Comparison of ENCODE assay signal across 8 cellular contexts in genomic region chr17:7573324-7574080, GRCh38. TPM values are rescaled to one million over a fixed set of nuclear protein-coding genes. Genes with fewer than 3 reads are reported as not detected.
A peak's percentile ranks its signal among the peaks of the same experiment; 100 is the strongest.
DNase-seq lines count a peak whose midpoint lies in the region; ATAC-seq, FAIRE-seq and TF ChIP-seq lines count a peak whose summit lies in the region.

No MANE protein-coding gene starts in this region.

- TF ChIP-seq CTCF in HepG2 (CRISPR knock-in tag; IDR thresholded peaks at IDR 0.05): peak; percentile 21; the same call in 1 of the 2 replicates

- H3K4me3 Mint-ChIP-seq in CD8-positive, alpha-beta memory T cell: peak overlapping the region; percentile 93 to 98 (median 96)
- peak overlapping the region; percentile 85 for H3K4me3 Mint-ChIP-seq in dendritic cell treated with granulocyte-macrophage colony-stimulating factor and Interleukin-4, amounts not matched to agents 40 ng/mL and 50 ng/mL, for 4 days

- peak overlapping the region; percentile 98 for H3K4me3 ChIP-seq in CD8-positive, alpha-beta memory T cell (ENCODE audit: low read length)
- peak overlapping the region; percentile 89 to 96 (median 94) for H3K4me3 ChIP-seq in HepG2 (replicated peaks in 1 of 3; ENCODE audit: insufficient read depth in 1 of 3, low read depth in 2 of 3, low read length in 3 of 3)

- peak; percentile 66 to 71 for TF ChIP-seq POLR2A in HepG2 (IDR thresholded peaks at IDR 0.05; ENCODE audit: insufficient read depth in 1 of 2, low read depth in 2 of 2, low read length in 2 of 2)

- intact Hi-C loops in dendritic cell treated with granulocyte-macrophage colony-stimulating factor and Interleukin-4, amounts not matched to agents 40 ng/mL and 50 ng/mL, for 4 days (cut with micrococcal nuclease): loop anchor here (5.0 kb wide), 1 partner anchor 114 kb away; the partner anchor contains the start of genes TP53 and WRAP53
- intact Hi-C loops in HepG2 (cut with micrococcal nuclease; ENCODE audit: unreplicated experiment): loop anchor here (5.0 kb wide), 1 partner anchor 114 kb away; the partner anchor contains the start of genes TP53 and WRAP53

- H3K4me1 Mint-ChIP-seq in CD8-positive, alpha-beta memory T cell: peaks cover 47 to 62% (median 55%) of the 10 kb centered on the region in 3 donors
- H3K4me1 Mint-ChIP-seq in dendritic cell treated with granulocyte-macrophage colony-stimulating factor and Interleukin-4, amounts not matched to agents 40 ng/mL and 50 ng/mL, for 4 days (ENCODE audit: low read depth): peaks cover 85% of the 10 kb centered on the region

- BruUV-seq in HepG2 (replicated peaks; lab: Mats Ljungman, UMichigan): no TSS peak

- no peak overlapping the region for H2AFZ ChIP-seq in HepG2 (ENCODE audit: low read length)

- peak; percentile 41 to 84; a peak in 3 of 4 replicates for TF ChIP-seq EP300 in HepG2 (IDR thresholded peaks at IDR 0.05; ENCODE audit: low read depth in 2 of 2, low read length in 2 of 2)
- TF ChIP-seq EP300 in HepG2 (CRISPR knock-in tag; IDR thresholded peaks at IDR 0.05; ENCODE audit: borderline replicate concordance): peak; percentile 44; the same call in 1 of the 2 replicates

- peak overlapping the region; percentile 99 for H3K9ac ChIP-seq in HepG2 (ENCODE audit: insufficient read depth, low read depth, low read length)

- peaks cover 44% of the 10 kb centered on the region for H3K79me2 ChIP-seq in HepG2 (ENCODE audit: insufficient read depth, low read length)

- in situ Hi-C loops in HepG2 (cut with HindIII; ENCODE audit: extremely low pct_ligation_motif_present, low pct_unique_long_range_greater_than_20kb): loop anchor here (10.0 kb wide), 1 partner anchor 271 kb away; no protein-coding TSS in a partner anchor

- FAIRE-seq in HepG2 (lab: Jason Lieb, UNC): peak; percentile 21

- peak; percentile 88 to 95 (median 90) for DNase-seq in CD8-positive, alpha-beta memory T cell
- peak; percentile 80 for DNase-seq in HCEC 1CT
- peak; percentile 60 for DNase-seq in NCI-H510A treated with DMSO at 0.1 percent for 48 hours (lab: John Stamatoyannopoulos, UW)
- DNase-seq in activated CD4-positive, alpha-beta T cell treated with anti-CD3 and anti-CD28 coated beads, Interleukin-2, amount 50 U/mL, for 1 hour: peak; percentile 90
- peak; percentile 86 for DNase-seq in HepG2 (ENCODE audit: low spot score)
- peak; percentile 90 for DNase-seq in stimulated activated CD4-positive, alpha-beta T cell treated with anti-CD3 and anti-CD28 coated beads, Interleukin-2, amount 100 ng/mL, for 24 hours

- H3K9me3 ChIP-seq in CD8-positive, alpha-beta memory T cell (ENCODE audit: low read length): no peaks in the 10 kb centered on the region
- no peaks in the 10 kb centered on the region for H3K9me3 ChIP-seq in HepG2 (ENCODE audit: low read length)

- H3K27ac ChIP-seq in CD8-positive, alpha-beta memory T cell (ENCODE audit: low read depth, low read length): peak overlapping the region; percentile 99
- H3K27ac ChIP-seq in HepG2 (ENCODE audit: extremely low read length, insufficient read depth, low read length): peak overlapping the region; percentile 93

- TF ChIP-seq RAD21 in HepG2 (CRISPR knock-in tag; IDR thresholded peaks at IDR 0.05): 0 out of 2 replicates have a peak, but pooled peaks have one; percentile 38

- H3K4me2 ChIP-seq in HepG2 (ENCODE audit: low read depth, low read length): peak overlapping the region; percentile 84

- CTCF ChIA-PET in CD8-positive, alpha-beta memory T cell (lab: Charles Lee): interaction anchor here (1.0 to 2.9 kb wide), 9 partner anchors 10 to 137 kb away, joined by 3 to 11 read pairs (median 5); partner anchors contain the start of genes FXR2, MPDU1, SENP3 and TMEM102
- CTCF ChIA-PET in HepG2 (lab: Yijun Ruan, JAX; ENCODE audit: low intra/inter-chr PET ratio, low total read pairs): no interaction called here

- H3K27me3 Mint-ChIP-seq in CD8-positive, alpha-beta memory T cell: peaks cover 0 to 7% of the 10 kb centered on the region in 2 donors
- no peaks in the 10 kb centered on the region for H3K27me3 Mint-ChIP-seq in dendritic cell treated with granulocyte-macrophage colony-stimulating factor and Interleukin-4, amounts not matched to agents 40 ng/mL and 50 ng/mL, for 4 days

- peaks cover 51% of the 10 kb centered on the region for H4K20me1 ChIP-seq in HepG2 (ENCODE audit: insufficient read depth, low read length)

- H3K27me3 ChIP-seq in CD8-positive, alpha-beta memory T cell (ENCODE audit: insufficient read depth, low read length, poor library complexity, severe bottlenecking): no peaks in the 10 kb centered on the region
- no peaks in the 10 kb centered on the region; a peak in 1 of 5 replicates for H3K27me3 ChIP-seq in HepG2 (ENCODE audit: control insufficient read depth in 1 of 2, insufficient read depth in 2 of 2, low read length in 2 of 2)

- 4% methylated on average over 5 of the region's 71 CpGs for WGBS in HepG2 (ENCODE audit: low lambda C conversion rate)

- POLR2A ChIA-PET in CD8-positive, alpha-beta memory T cell (lab: Charles Lee): interaction anchor here (0.6 to 4.1 kb wide), 14 partner anchors 11 to 264 kb away, joined by 3 to 52 read pairs (median 5); partner anchors contain the start of genes ACAP1, FXR2, MPDU1 and NEURL4
- POLR2A ChIA-PET in HepG2 (lab: Yijun Ruan, JAX): interaction anchor here (0.7 to 3.3 kb wide), 14 partner anchors 11 to 263 kb away, joined by 3 to 51 read pairs (median 7); partner anchors contain the start of genes ATP1B2, FXR2, MPDU1 and POLR2A

- ATAC-seq in HepG2 (peak; percentile 48), GM21619 (IDR thresholded peaks at IDR 0.05; ENCODE audit: unreplicated experiment) (no peak)

- peaks cover 60% of the 10 kb centered on the region for H3K36me3 ChIP-seq in CD8-positive, alpha-beta memory T cell (ENCODE audit: insufficient read depth, low read length)
- peaks cover 14 to 73% of the 10 kb centered on the region in 2 experiments for H3K36me3 ChIP-seq in HepG2 (replicated peaks in 1 of 2; ENCODE audit: control insufficient read depth in 1 of 2, insufficient read depth in 2 of 2, low read length in 2 of 2)

- peaks cover 21 to 91% (median 26%) of the 10 kb centered on the region in 3 donors for H3K36me3 Mint-ChIP-seq in CD8-positive, alpha-beta memory T cell
- peaks cover 100% of the 10 kb centered on the region for H3K36me3 Mint-ChIP-seq in dendritic cell treated with granulocyte-macrophage colony-stimulating factor and Interleukin-4, amounts not matched to agents 40 ng/mL and 50 ng/mL, for 4 days (ENCODE audit: low read depth)

- peak overlapping the region; percentile 96 to 100 (median 98) for H3K27ac Mint-ChIP-seq in CD8-positive, alpha-beta memory T cell
- H3K27ac Mint-ChIP-seq in dendritic cell treated with granulocyte-macrophage colony-stimulating factor and Interleukin-4, amounts not matched to agents 40 ng/mL and 50 ng/mL, for 4 days: peak overlapping the region; percentile 95

- peaks cover 0 to 4% (median 2%) of the 10 kb centered on the region in 5 donors for H3K9me3 Mint-ChIP-seq in CD8-positive, alpha-beta memory T cell
- no peaks in the 10 kb centered on the region for H3K9me3 Mint-ChIP-seq in dendritic cell treated with granulocyte-macrophage colony-stimulating factor and Interleukin-4, amounts not matched to agents 40 ng/mL and 50 ng/mL, for 4 days

- peaks cover 33% of the 10 kb centered on the region for H3K4me1 ChIP-seq in CD8-positive, alpha-beta memory T cell (ENCODE audit: insufficient read depth, low read length)
- peaks cover 58% of the 10 kb centered on the region for H3K4me1 ChIP-seq in HepG2 (ENCODE audit: insufficient read depth, low read length)

RNA-seq across cellular contexts. Expression of gene CD68, which starts 5.9 kb away (rescaled TPM):
- 10 to 100 TPM; 11.1 to 12.7 TPM for total RNA-seq in CD8-positive, alpha-beta memory T cell
- 1.2 TPM for polyA plus RNA-seq in CD8-positive, alpha-beta memory T cell
- total RNA-seq in HepG2 (2016; rRNA removed; fragmentation: Illumina TruSeq; extraction: Trizol): 4.1 and 10.3 TPM in 2 replicates
- 6.3 and 6.7 TPM in 2 replicates for total RNA-seq in HepG2 (2016; cell fraction: cytosol; rRNA removed; fragmentation: Illumina TruSeq; extraction: Trizol; ENCODE audit: low read depth)
- 3.2 and 7.8 TPM in 2 replicates for total RNA-seq in HepG2 (2016; cell fraction: insoluble cytoplasmic fraction; rRNA removed; fragmentation: Illumina TruSeq; extraction: Trizol)
- 7.2 and 7.7 TPM in 2 replicates for total RNA-seq in HepG2 (2016; cell fraction: membrane; rRNA removed; fragmentation: Illumina TruSeq; extraction: Trizol)
- 3.2 and 9.0 TPM in 2 replicates for total RNA-seq in HepG2 (2016; cell fraction: nucleus; rRNA removed; fragmentation: Illumina TruSeq; extraction: Trizol)
- polyA plus RNA-seq in HepG2 (2011; rRNA removed): 104 and 124 TPM in 2 replicates
- 69.4 and 81.9 TPM in 2 replicates for polyA plus RNA-seq in HepG2 (2011; cell fraction: cytosol; rRNA removed)
- polyA plus RNA-seq in HepG2 (2011; cell fraction: nucleus; rRNA removed): 15.4 and 16.3 TPM in 2 replicates
- polyA plus RNA-seq in HepG2 (2012): 26.8 and 35.7 TPM in 2 replicates
- polyA plus RNA-seq in HepG2 (2016; cell fraction: cytosol; fragmentation: Illumina TruSeq; extraction: Trizol; ENCODE audit: low read depth): 16.5 and 18.7 TPM in 2 replicates
- 17.2 and 20.1 TPM in 2 replicates for polyA plus RNA-seq in HepG2 (2016; cell fraction: insoluble cytoplasmic fraction; fragmentation: Illumina TruSeq; extraction: Trizol; ENCODE audit: low read depth)
- 24.5 and 25.8 TPM in 2 replicates for polyA plus RNA-seq in HepG2 (2016; cell fraction: membrane; fragmentation: Illumina TruSeq; extraction: Trizol; ENCODE audit: low read depth)
- polyA plus RNA-seq in HepG2 (2016; cell fraction: nucleus; fragmentation: Illumina TruSeq; extraction: Trizol; ENCODE audit: insufficient read depth, low read depth): 16.1 and 21.1 TPM in 2 replicates
- polyA minus RNA-seq in HepG2 (2011; rRNA and poly(A)+ RNA removed; ENCODE audit: low replicate concordance): 12.6 and 26.1 TPM in 2 replicates
- 7.6 and 9.9 TPM in 2 replicates for polyA minus RNA-seq in HepG2 (2011; cell fraction: cytosol; rRNA and poly(A)+ RNA removed)
- 4.6 and 6.2 TPM in 2 replicates for polyA minus RNA-seq in HepG2 (2011; cell fraction: nucleus; rRNA and poly(A)+ RNA removed)

RNA-seq across cellular contexts. Expression of gene MPDU1, which starts 10.2 kb away (rescaled TPM):
- total RNA-seq in CD8-positive, alpha-beta memory T cell: 100 to 1,000 TPM; 115 to 124 TPM
- polyA plus RNA-seq in CD8-positive, alpha-beta memory T cell: 40.5 TPM
- total RNA-seq in HepG2 (2016; rRNA removed; fragmentation: Illumina TruSeq; extraction: Trizol): 59.5 and 112 TPM in 2 replicates
- 17.5 and 21.1 TPM in 2 replicates for total RNA-seq in HepG2 (2016; cell fraction: cytosol; rRNA removed; fragmentation: Illumina TruSeq; extraction: Trizol; ENCODE audit: low read depth)
- total RNA-seq in HepG2 (2016; cell fraction: insoluble cytoplasmic fraction; rRNA removed; fragmentation: Illumina TruSeq; extraction: Trizol): 62.6 and 101 TPM in 2 replicates
- total RNA-seq in HepG2 (2016; cell fraction: membrane; rRNA removed; fragmentation: Illumina TruSeq; extraction: Trizol): 24.3 and 28.7 TPM in 2 replicates
- total RNA-seq in HepG2 (2016; cell fraction: nucleus; rRNA removed; fragmentation: Illumina TruSeq; extraction: Trizol): 84.0 and 86.6 TPM in 2 replicates
- polyA plus RNA-seq in HepG2 (2011; rRNA removed): 127 and 167 TPM in 2 replicates
- polyA plus RNA-seq in HepG2 (2011; cell fraction: cytosol; rRNA removed): 188 and 194 TPM in 2 replicates
- polyA plus RNA-seq in HepG2 (2011; cell fraction: nucleus; rRNA removed): 91.5 and 103 TPM in 2 replicates
- polyA plus RNA-seq in HepG2 (2012): 56.7 and 59.6 TPM in 2 replicates
- polyA plus RNA-seq in HepG2 (2016; cell fraction: cytosol; fragmentation: Illumina TruSeq; extraction: Trizol; ENCODE audit: low read depth): 12.2 and 12.9 TPM in 2 replicates
- polyA plus RNA-seq in HepG2 (2016; cell fraction: insoluble cytoplasmic fraction; fragmentation: Illumina TruSeq; extraction: Trizol; ENCODE audit: low read depth): 73.5 and 77.4 TPM in 2 replicates
- 22.9 and 23.5 TPM in 2 replicates for polyA plus RNA-seq in HepG2 (2016; cell fraction: membrane; fragmentation: Illumina TruSeq; extraction: Trizol; ENCODE audit: low read depth)
- polyA plus RNA-seq in HepG2 (2016; cell fraction: nucleus; fragmentation: Illumina TruSeq; extraction: Trizol; ENCODE audit: insufficient read depth, low read depth): 172 and 177 TPM in 2 replicates
- polyA minus RNA-seq in HepG2 (2011; rRNA and poly(A)+ RNA removed; ENCODE audit: low replicate concordance): 205 and 272 TPM in 2 replicates
- 31.8 and 40.4 TPM in 2 replicates for polyA minus RNA-seq in HepG2 (2011; cell fraction: cytosol; rRNA and poly(A)+ RNA removed)
- 30.7 and 35.3 TPM in 2 replicates for polyA minus RNA-seq in HepG2 (2011; cell fraction: nucleus; rRNA and poly(A)+ RNA removed)

RNA-seq across cellular contexts. Expression of gene SENP3, which starts 11.8 kb away (rescaled TPM):
- total RNA-seq in CD8-positive, alpha-beta memory T cell: 100 to 1,000 TPM; 111 to 121 TPM
- polyA plus RNA-seq in CD8-positive, alpha-beta memory T cell: 12.0 TPM
- 64.5 and 75.4 TPM in 2 replicates for total RNA-seq in HepG2 (2016; rRNA removed; fragmentation: Illumina TruSeq; extraction: Trizol)
- total RNA-seq in HepG2 (2016; cell fraction: cytosol; rRNA removed; fragmentation: Illumina TruSeq; extraction: Trizol; ENCODE audit: low read depth): 46.1 and 48.3 TPM in 2 replicates
- 67.8 and 80.2 TPM in 2 replicates for total RNA-seq in HepG2 (2016; cell fraction: insoluble cytoplasmic fraction; rRNA removed; fragmentation: Illumina TruSeq; extraction: Trizol)
- 96.7 and 98.4 TPM in 2 replicates for total RNA-seq in HepG2 (2016; cell fraction: membrane; rRNA removed; fragmentation: Illumina TruSeq; extraction: Trizol)
- 31.6 and 38.4 TPM in 2 replicates for total RNA-seq in HepG2 (2016; cell fraction: nucleus; rRNA removed; fragmentation: Illumina TruSeq; extraction: Trizol)
- 55.8 and 57.3 TPM in 2 replicates for polyA plus RNA-seq in HepG2 (2011; rRNA removed)
- 51.2 and 51.8 TPM in 2 replicates for polyA plus RNA-seq in HepG2 (2011; cell fraction: cytosol; rRNA removed)
- 36.5 and 39.7 TPM in 2 replicates for polyA plus RNA-seq in HepG2 (2011; cell fraction: nucleus; rRNA removed)
- polyA plus RNA-seq in HepG2 (2012): 20.5 and 25.7 TPM in 2 replicates
- polyA plus RNA-seq in HepG2 (2016; cell fraction: cytosol; fragmentation: Illumina TruSeq; extraction: Trizol; ENCODE audit: low read depth): 29.8 and 32.5 TPM in 2 replicates
- 66.8 and 75.8 TPM in 2 replicates for polyA plus RNA-seq in HepG2 (2016; cell fraction: insoluble cytoplasmic fraction; fragmentation: Illumina TruSeq; extraction: Trizol; ENCODE audit: low read depth)
- 81.7 and 87.7 TPM in 2 replicates for polyA plus RNA-seq in HepG2 (2016; cell fraction: membrane; fragmentation: Illumina TruSeq; extraction: Trizol; ENCODE audit: low read depth)
- 52.7 and 61.4 TPM in 2 replicates for polyA plus RNA-seq in HepG2 (2016; cell fraction: nucleus; fragmentation: Illumina TruSeq; extraction: Trizol; ENCODE audit: insufficient read depth, low read depth)
- 67.9 and 190 TPM in 2 replicates for polyA minus RNA-seq in HepG2 (2011; rRNA and poly(A)+ RNA removed; ENCODE audit: low replicate concordance)
- 26.8 and 29.3 TPM in 2 replicates for polyA minus RNA-seq in HepG2 (2011; cell fraction: cytosol; rRNA and poly(A)+ RNA removed)
- polyA minus RNA-seq in HepG2 (2011; cell fraction: nucleus; rRNA and poly(A)+ RNA removed): 19.1 and 20.5 TPM in 2 replicates

RNA-seq across cellular contexts. Expression of gene TNFSF13, which starts 15.0 kb away (rescaled TPM):
- total RNA-seq in CD8-positive, alpha-beta memory T cell: 1 to 10 TPM in 1 of 2 experiments, under 1 TPM in 1; 0.80 to 1.6 TPM
- not detected for polyA plus RNA-seq in CD8-positive, alpha-beta memory T cell
- 1.7 and 2.5 TPM in 2 replicates for total RNA-seq in HepG2 (2016; rRNA removed; fragmentation: Illumina TruSeq; extraction: Trizol)
- 0.20 and 0.79 TPM in 2 replicates for total RNA-seq in HepG2 (2016; cell fraction: cytosol; rRNA removed; fragmentation: Illumina TruSeq; extraction: Trizol; ENCODE audit: low read depth)
- total RNA-seq in HepG2 (2016; cell fraction: insoluble cytoplasmic fraction; rRNA removed; fragmentation: Illumina TruSeq; extraction: Trizol): 2.0 and 2.2 TPM in 2 replicates
- total RNA-seq in HepG2 (2016; cell fraction: membrane; rRNA removed; fragmentation: Illumina TruSeq; extraction: Trizol): 1.1 and 2.2 TPM in 2 replicates
- total RNA-seq in HepG2 (2016; cell fraction: nucleus; rRNA removed; fragmentation: Illumina TruSeq; extraction: Trizol): 2.9 and 3.2 TPM in 2 replicates
- 3.3 TPM in 2 replicates for polyA plus RNA-seq in HepG2 (2011; rRNA removed)
- polyA plus RNA-seq in HepG2 (2011; cell fraction: cytosol; rRNA removed): 2.2 TPM in 2 replicates
- 9.6 and 11.2 TPM in 2 replicates for polyA plus RNA-seq in HepG2 (2011; cell fraction: nucleus; rRNA removed)
- 2.6 and 3.9 TPM in 2 replicates for polyA plus RNA-seq in HepG2 (2012)
- 0.76 and 2.2 TPM in 2 replicates for polyA plus RNA-seq in HepG2 (2016; cell fraction: cytosol; fragmentation: Illumina TruSeq; extraction: Trizol; ENCODE audit: low read depth)
- polyA plus RNA-seq in HepG2 (2016; cell fraction: insoluble cytoplasmic fraction; fragmentation: Illumina TruSeq; extraction: Trizol; ENCODE audit: low read depth): 3.1 and 3.7 TPM in 2 replicates
- 2.2 and 2.3 TPM in 2 replicates for polyA plus RNA-seq in HepG2 (2016; cell fraction: membrane; fragmentation: Illumina TruSeq; extraction: Trizol; ENCODE audit: low read depth)
- polyA plus RNA-seq in HepG2 (2016; cell fraction: nucleus; fragmentation: Illumina TruSeq; extraction: Trizol; ENCODE audit: insufficient read depth, low read depth): 4.9 and 6.7 TPM in 2 replicates
- 2.2 and 7.1 TPM in 2 replicates for polyA minus RNA-seq in HepG2 (2011; rRNA and poly(A)+ RNA removed; ENCODE audit: low replicate concordance)
- polyA minus RNA-seq in HepG2 (2011; cell fraction: cytosol; rRNA and poly(A)+ RNA removed): 0.26 and 1.3 TPM in 2 replicates
- polyA minus RNA-seq in HepG2 (2011; cell fraction: nucleus; rRNA and poly(A)+ RNA removed): 2.1 and 3.0 TPM in 2 replicates

RNA-seq across cellular contexts. Expression of gene SOX15, which starts 16.4 kb away (rescaled TPM):
- total RNA-seq in CD8-positive, alpha-beta memory T cell: under 1 TPM; 0.29 to 0.31 TPM
- not detected for polyA plus RNA-seq in CD8-positive, alpha-beta memory T cell
- 0.18 TPM in 1 of 2 replicates, not detected in the other for total RNA-seq in HepG2 (2016; rRNA removed; fragmentation: Illumina TruSeq; extraction: Trizol)
- total RNA-seq in HepG2 (2016; cell fraction: cytosol; rRNA removed; fragmentation: Illumina TruSeq; extraction: Trizol; ENCODE audit: low read depth): not detected in 2 replicates
- 0.22 TPM in 1 of 2 replicates, not detected in the other for total RNA-seq in HepG2 (2016; cell fraction: insoluble cytoplasmic fraction; rRNA removed; fragmentation: Illumina TruSeq; extraction: Trizol)
- total RNA-seq in HepG2 (2016; cell fraction: membrane; rRNA removed; fragmentation: Illumina TruSeq; extraction: Trizol): not detected in 2 replicates
- 0.37 TPM in 1 of 2 replicates, not detected in the other for total RNA-seq in HepG2 (2016; cell fraction: nucleus; rRNA removed; fragmentation: Illumina TruSeq; extraction: Trizol)
- polyA plus RNA-seq in HepG2 (2011; rRNA removed): 0.07 and 0.17 TPM in 2 replicates
- polyA plus RNA-seq in HepG2 (2011; cell fraction: cytosol; rRNA removed): 0.04 TPM in 1 of 2 replicates, not detected in the other
- polyA plus RNA-seq in HepG2 (2011; cell fraction: nucleus; rRNA removed): 0.54 and 0.63 TPM in 2 replicates
- polyA plus RNA-seq in HepG2 (2012): 0.44 and 0.63 TPM in 2 replicates
- 0.17 TPM in 1 of 2 replicates, not detected in the other for polyA plus RNA-seq in HepG2 (2016; cell fraction: cytosol; fragmentation: Illumina TruSeq; extraction: Trizol; ENCODE audit: low read depth)
- polyA plus RNA-seq in HepG2 (2016; cell fraction: insoluble cytoplasmic fraction; fragmentation: Illumina TruSeq; extraction: Trizol; ENCODE audit: low read depth): not detected in 2 replicates
- not detected in 2 replicates for polyA plus RNA-seq in HepG2 (2016; cell fraction: membrane; fragmentation: Illumina TruSeq; extraction: Trizol; ENCODE audit: low read depth)
- 0.68 and 1.3 TPM in 2 replicates for polyA plus RNA-seq in HepG2 (2016; cell fraction: nucleus; fragmentation: Illumina TruSeq; extraction: Trizol; ENCODE audit: insufficient read depth, low read depth)
- polyA minus RNA-seq in HepG2 (2011; rRNA and poly(A)+ RNA removed; ENCODE audit: low replicate concordance): 0.44 TPM in 1 of 2 replicates, not detected in the other
- not detected in 2 replicates for polyA minus RNA-seq in HepG2 (2011; cell fraction: cytosol; rRNA and poly(A)+ RNA removed)
- 0.62 TPM in 1 of 2 replicates, not detected in the other for polyA minus RNA-seq in HepG2 (2011; cell fraction: nucleus; rRNA and poly(A)+ RNA removed)
